In genomic region chr22:21434378-21435233, GRCh38 we compare ENCODE assay signal across 3 cellular contexts. TPM values are rescaled to one million over a fixed set of nuclear protein-coding genes. Genes with fewer than 3 reads are reported as not detected.
"Had no signal": no experiment of that assay in that cellular context is flagged by ENCODE, and none has a peak within 500 bp of the region (broad histone marks: within the 10 kb centered on the region; RNA-seq: fewer than 3 reads in every experiment).

No MANE protein-coding gene starts in this region.

RNA-seq across cellular contexts. Expression of gene RIMBP3B, which starts 51.1 kb away (rescaled TPM):
- total RNA-seq: body of pancreas, MCF 10A, PC-9 had no signal
